Comparison of ENCODE assay signal across 23 cellular contexts in genomic region chr3:71122641-71123040, GRCh38.
DNase-seq lines count a peak whose midpoint lies in the region; ATAC-seq and TF ChIP-seq lines count a peak whose summit lies in the region.
"Had no signal": no experiment of that assay in that cellular context is flagged by ENCODE, and none has a peak within 500 bp of the region (broad histone marks: within the 10 kb centered on the region; RNA-seq: fewer than 3 reads in every experiment).

No MANE protein-coding gene starts in this region.

- H3K4me3 ChIP-seq in tibial artery (no peak overlapping the region), WERI-Rb-1 (ENCODE audit: low read depth, low read length) (no peak overlapping the region)
- H3K4me3 ChIP-seq: BLaER1 treated with 17β-estradiol and CSF1 and Interleukin-3, amounts not matched to agents 10 nM and 100 nM; lung; suprapubic skin had no signal

- H3K9me3 ChIP-seq in tibial artery = no peaks in the 10 kb centered on the region
- H3K9me3 ChIP-seq in WERI-Rb-1 (ENCODE audit: severe bottlenecking) = no peaks in the 10 kb centered on the region
- H3K9me3 ChIP-seq: BLaER1 treated with 17β-estradiol and CSF1 and Interleukin-3, amounts not matched to agents 10 nM and 100 nM; neutrophil; suprapubic skin had no signal

- no peaks in the 10 kb centered on the region for H3K9me3 Mint-ChIP-seq in activated naive CD4-positive, alpha-beta T cell treated with anti-CD3 and anti-CD28 coated beads, Interleukin-2, amount 50 U/mL, for 72 hours
- H3K9me3 Mint-ChIP-seq in activated T-helper 17 cell treated with anti-CD3 and anti-CD28 coated beads, Interleukin-2, amount 50 U/mL, for 72 hours = no peaks in the 10 kb centered on the region
- H3K9me3 Mint-ChIP-seq in memory B cell (no peaks in the 10 kb centered on the region), HFFc6 (no peaks in the 10 kb centered on the region)
- H3K9me3 Mint-ChIP-seq: activated CD4-positive, alpha-beta memory T cell treated with anti-CD3 and anti-CD28 coated beads, Interleukin-2, amount 10 ng/mL, durations not matched to agents 7 days and 5 days; T-helper 2 cell treated with Interferon-gamma antibody and Interleukin-4, amounts not matched to agents 5 μg/mL and 100 μg/mL, for 36 hours had no signal

- peak overlapping the region; percentile 55 for H3K4me3 Mint-ChIP-seq in activated T-helper 17 cell treated with anti-CD3 and anti-CD28 coated beads, Interleukin-2, amount 50 U/mL, for 72 hours
- H3K4me3 Mint-ChIP-seq in memory B cell = no peak overlapping the region
- H3K4me3 Mint-ChIP-seq in HFFc6 = no peak overlapping the region
- H3K4me3 Mint-ChIP-seq: activated CD4-positive, alpha-beta memory T cell treated with anti-CD3 and anti-CD28 coated beads, Interleukin-2, amount 10 ng/mL, durations not matched to agents 7 days and 5 days; T-helper 2 cell treated with Interferon-gamma antibody and Interleukin-4, amounts not matched to agents 5 μg/mL and 100 μg/mL, for 36 hours had no signal

- H3K36me3 ChIP-seq in tibial artery (no peaks in the 10 kb centered on the region), WERI-Rb-1 (no peaks in the 10 kb centered on the region)
- H3K36me3 ChIP-seq: neutrophil, suprapubic skin had no signal

- H3K4me1 Mint-ChIP-seq in activated T-helper 17 cell treated with anti-CD3 and anti-CD28 coated beads, Interleukin-2, amount 50 U/mL, for 72 hours = peaks cover 78% of the 10 kb centered on the region
- peaks cover 52% of the 10 kb centered on the region for H3K4me1 Mint-ChIP-seq in memory B cell
- peaks cover 33% of the 10 kb centered on the region for H3K4me1 Mint-ChIP-seq in HFFc6 (ENCODE audit: low read depth)

- no peaks in the 10 kb centered on the region for H3K27me3 Mint-ChIP-seq in activated T-helper 17 cell treated with anti-CD3 and anti-CD28 coated beads, Interleukin-2, amount 50 U/mL, for 72 hours
- H3K27me3 Mint-ChIP-seq in memory B cell (no peaks in the 10 kb centered on the region), HFFc6 (ENCODE audit: insufficient read depth) (no peaks in the 10 kb centered on the region; the same call in 1 of the 2 replicates)
- H3K27me3 Mint-ChIP-seq: activated CD4-positive, alpha-beta memory T cell treated with anti-CD3 and anti-CD28 coated beads, Interleukin-2, amount 10 ng/mL, durations not matched to agents 7 days and 5 days had no signal

- TF ChIP-seq CTCF in tibial artery (IDR thresholded peaks at IDR 0.05) = no peak
- TF ChIP-seq CTCF in WERI-Rb-1 (IDR thresholded peaks at IDR 0.05; ENCODE audit: low read depth, low read length) = no peak
- no peak for TF ChIP-seq CTCF in HFFc6 (IDR thresholded peaks at IDR 0.05)

- peaks cover 10 to 22% of the 10 kb centered on the region in 2 donors for H3K36me3 Mint-ChIP-seq in activated naive CD4-positive, alpha-beta T cell treated with anti-CD3 and anti-CD28 coated beads, Interleukin-2, amount 50 U/mL, for 72 hours
- H3K36me3 Mint-ChIP-seq in activated T-helper 17 cell treated with anti-CD3 and anti-CD28 coated beads, Interleukin-2, amount 50 U/mL, for 72 hours (ENCODE audit: low read depth) = peaks cover 84% of the 10 kb centered on the region
- H3K36me3 Mint-ChIP-seq in memory B cell (peaks cover 27% of the 10 kb centered on the region), HFFc6 (ENCODE audit: low read depth) (no peaks in the 10 kb centered on the region)

- no peak for DNase-seq in activated naive CD4-positive, alpha-beta T cell treated with anti-CD3 and anti-CD28 coated beads, Interleukin-2, amount 50 U/mL, for 72 hours (ENCODE audit: low spot score in 2 of 2)
- DNase-seq in activated naive CD4-positive, alpha-beta T cell treated with anti-CD3 and anti-CD28 coated beads, Interleukin-2, amount 50 U/mL, for 16 hours = no peak
- DNase-seq in memory B cell (ENCODE audit: low spot score in 2 of 2) (no peak), tibial artery (no peak), WERI-Rb-1 (no peak), HFFc6 (no peak)
- DNase-seq: ACHN; activated CD4-positive, alpha-beta memory T cell treated with anti-CD3 and anti-CD28 coated beads, Interleukin-2, amount 10 ng/mL, durations not matched to agents 7 days and 5 days; activated naive CD4-positive, alpha-beta T cell treated with Interleukin-2 at 50 U/mL for 16 hours; central memory CD4-positive, alpha-beta T cell; glutamatergic neuron; NCI-H1105; NCI-H2029; NCI-H526 treated with DMSO at 0.1 percent for 48 hours; RPMI8226 had no signal

- no peak for ATAC-seq in activated naive CD4-positive, alpha-beta T cell treated with anti-CD3 and anti-CD28 coated beads, Interleukin-2, amount 50 U/mL, for 72 hours
- ATAC-seq in activated T-helper 17 cell treated with anti-CD3 and anti-CD28 coated beads, Interleukin-2, amount 50 U/mL, for 72 hours (replicated peaks) = no peak
- ATAC-seq in memory B cell (ENCODE audit: low read depth) = no peak
- ATAC-seq in activated CD4-positive, CD25-positive, alpha-beta regulatory T cell treated with anti-CD3 and anti-CD28 coated beads, Interleukin-2, amount 50 U/mL, for 24 hours = no peak
- ATAC-seq: HCT116 had no signal

- H3K27ac Mint-ChIP-seq in activated naive CD4-positive, alpha-beta T cell treated with anti-CD3 and anti-CD28 coated beads, Interleukin-2, amount 50 U/mL, for 72 hours = peak overlapping the region; percentile 20 to 61
- H3K27ac Mint-ChIP-seq in activated T-helper 17 cell treated with anti-CD3 and anti-CD28 coated beads, Interleukin-2, amount 50 U/mL, for 72 hours = no peak overlapping the region
- peak overlapping the region; percentile 76 for H3K27ac Mint-ChIP-seq in memory B cell
- no peak overlapping the region for H3K27ac Mint-ChIP-seq in HFFc6
- H3K27ac Mint-ChIP-seq: activated CD4-positive, alpha-beta memory T cell treated with anti-CD3 and anti-CD28 coated beads, Interleukin-2, amount 10 ng/mL, durations not matched to agents 7 days and 5 days; T-helper 2 cell treated with Interferon-gamma antibody and Interleukin-4, amounts not matched to agents 5 μg/mL and 100 μg/mL, for 36 hours had no signal

- H3K27me3 ChIP-seq in tibial artery (no peaks in the 10 kb centered on the region), WERI-Rb-1 (ENCODE audit: insufficient read depth, low read depth, severe bottlenecking) (no peaks in the 10 kb centered on the region)
- H3K27me3 ChIP-seq: BLaER1 treated with 17β-estradiol and CSF1 and Interleukin-3, amounts not matched to agents 10 nM and 100 nM; neutrophil; suprapubic skin had no signal

- H3K4me1 ChIP-seq in tibial artery = peaks cover 0 to 100% (median 37%) of the 10 kb centered on the region in 4 donors

- intact Hi-C loops in tibial artery (cut with DNase I; ENCODE audit: low total_unique reads) = loop anchor here (10.0 kb wide), 1 partner anchor 462 kb away; the partner anchor contains the start of gene FOXP1

- H3K27ac ChIP-seq in tibial artery = peak overlapping the region; percentile 28 to 89
- no peak overlapping the region for H3K27ac ChIP-seq in WERI-Rb-1
- H3K27ac ChIP-seq: BLaER1 treated with 17β-estradiol and CSF1 and Interleukin-3, amounts not matched to agents 10 nM and 100 nM; neutrophil; suprapubic skin had no signal

Comparison
In these comparisons a context has a peak if more than half of its experiments do, and no peak if none do; other contexts are left out.
1. H3K27ac Mint-ChIP-seq: peak in activated naive CD4-positive, alpha-beta T cell treated with anti-CD3 and anti-CD28 coated beads, Interleukin-2, amount 50 U/mL, for 72 hours (2 of 2) and memory B cell (single experiment); none in activated T-helper 17 cell treated with anti-CD3 and anti-CD28 coated beads, Interleukin-2, amount 50 U/mL, for 72 hours (single experiment) and HFFc6 (single experiment).